Comparison of ENCODE assay signal across 2 cellular contexts in the genomic region with DNA sequence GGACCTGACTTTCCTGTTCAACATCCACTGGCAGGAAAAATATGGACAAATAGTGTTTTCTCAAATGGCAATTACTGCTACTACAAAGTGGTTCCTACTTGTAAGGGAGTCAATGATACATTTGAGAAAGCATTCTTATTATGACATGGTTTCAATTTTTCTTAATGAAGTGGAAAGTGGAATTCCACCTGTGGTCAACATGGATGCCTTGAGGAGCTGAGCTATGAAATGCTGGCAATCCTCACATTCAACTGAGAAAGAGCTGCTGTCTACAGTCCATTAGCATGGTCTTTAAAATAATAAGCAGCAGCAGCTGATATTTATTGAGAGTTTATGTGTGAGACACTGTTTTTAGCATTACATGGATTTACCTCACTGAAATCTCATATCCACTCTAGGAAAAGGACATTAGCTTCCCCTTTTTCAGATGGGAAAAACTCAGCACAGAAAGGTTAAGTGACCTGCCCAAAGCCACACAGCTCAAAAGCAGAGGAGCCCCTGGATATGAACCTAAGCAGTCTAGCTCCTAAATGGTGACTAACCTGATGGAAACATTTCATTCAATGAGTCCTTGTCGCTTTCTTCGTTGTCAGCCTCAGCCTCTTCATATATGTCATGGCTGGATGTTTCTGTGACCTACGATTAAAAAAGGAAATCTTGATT.
TF ChIP-seq lines count a peak whose summit lies in the region.

No MANE protein-coding gene starts in this region.

TF ChIP-seq in HEK293, 187 proteins besides CTCF, POLR2A, EP300 and RAD21:
- TF ChIP-seq ZNF768 (tag by site-specific recombination; IDR thresholded peaks at IDR 0.05) (peak; percentile 59; the same call in 1 of the 2 replicates), ZNF302 (tag by site-specific recombination; IDR thresholded peaks at IDR 0.05; ENCODE audit: low read depth) (no peak)
- TF ChIP-seq, protein P1, sequence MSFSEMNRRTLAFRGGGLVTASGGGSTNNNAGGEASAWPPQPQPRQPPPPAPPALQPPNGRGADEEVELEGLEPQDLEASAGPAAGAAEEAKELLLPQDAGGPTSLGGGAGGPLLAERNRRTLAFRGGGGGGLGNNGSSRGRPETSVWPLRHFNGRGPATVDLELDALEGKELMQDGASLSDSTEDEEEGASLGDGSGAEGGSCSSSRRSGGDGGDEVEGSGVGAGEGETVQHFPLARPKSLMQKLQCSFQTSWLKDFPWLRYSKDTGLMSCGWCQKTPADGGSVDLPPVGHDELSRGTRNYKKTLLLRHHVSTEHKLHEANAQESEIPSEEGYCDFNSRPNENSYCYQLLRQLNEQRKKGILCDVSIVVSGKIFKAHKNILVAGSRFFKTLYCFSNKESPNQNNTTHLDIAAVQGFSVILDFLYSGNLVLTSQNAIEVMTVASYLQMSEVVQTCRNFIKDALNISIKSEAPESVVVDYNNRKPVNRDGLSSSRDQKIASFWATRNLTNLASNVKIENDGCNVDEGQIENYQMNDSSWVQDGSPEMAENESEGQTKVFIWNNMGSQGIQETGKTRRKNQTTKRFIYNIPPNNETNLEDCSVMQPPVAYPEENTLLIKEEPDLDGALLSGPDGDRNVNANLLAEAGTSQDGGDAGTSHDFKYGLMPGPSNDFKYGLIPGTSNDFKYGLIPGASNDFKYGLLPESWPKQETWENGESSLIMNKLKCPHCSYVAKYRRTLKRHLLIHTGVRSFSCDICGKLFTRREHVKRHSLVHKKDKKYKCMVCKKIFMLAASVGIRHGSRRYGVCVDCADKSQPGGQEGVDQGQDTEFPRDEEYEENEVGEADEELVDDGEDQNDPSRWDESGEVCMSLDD (tag by site-specific recombination; IDR thresholded peaks at IDR 0.05): no peak

TF ChIP-seq in K562, 482 proteins besides CTCF, POLR2A, EP300 and RAD21:
- TF ChIP-seq ZNF165 (CRISPR knock-in tag; IDR thresholded peaks at IDR 0.05; ENCODE audit: borderline replicate concordance) (no peak), CSDE1 (IDR thresholded peaks at IDR 0.05) (no peak), RBM25 (IDR thresholded peaks at IDR 0.05; ENCODE audit: low read depth, low read length, severe bottlenecking) (peak; percentile 86), ZFP36 (IDR thresholded peaks at IDR 0.05; ENCODE audit: low read depth, low read length, partially characterized antibody) (peak; percentile 32)
